In genomic region chr19:50669319-50670101, GRCh38 we compare ENCODE assay signal across 10 cellular contexts. TPM values are rescaled to one million over a fixed set of nuclear protein-coding genes. Genes with fewer than 3 reads are reported as not detected.
DNase-seq lines count a peak whose midpoint lies in the region; ATAC-seq and TF ChIP-seq lines count a peak whose summit lies in the region.
"Had no signal": no experiment of that assay in that cellular context is flagged by ENCODE, and none has a peak within 500 bp of the region (broad histone marks: within the 10 kb centered on the region; RNA-seq: fewer than 3 reads in every experiment).

No MANE protein-coding gene starts in this region.

- H3K27me3 ChIP-seq in MG63, result no peaks in the 10 kb centered on the region

- H3K36me3 ChIP-seq in MG63, result no peaks in the 10 kb centered on the region

- DNase-seq in DMS79 treated with DMSO at 0.1 percent for 48 hours (lab: John Stamatoyannopoulos, UW) (peak; percentile 9), DMS79 (lab: John Stamatoyannopoulos, UW) (no peak), MG63 (peak; percentile 24), foreskin fibroblast (peak; percentile 12 to 57), SHP77 treated with DMSO at 0.1 percent for 48 hours (lab: John Stamatoyannopoulos, UW) (no peak)
- DNase-seq in activated CD8-positive, alpha-beta memory T cell treated with anti-CD3 and anti-CD28 coated beads for 48 hours (ENCODE audit: low read depth in 2 of 3, low spot score in 2 of 3), result peak in 2 of 3 experiments; percentile 30 to 42
- DNase-seq in stimulated activated CD4-positive, alpha-beta T cell treated with anti-CD3 and anti-CD28 coated beads, Interleukin-15, amount 100 ng/mL, for 24 hours, result peak; percentile 56

- no peaks in the 10 kb centered on the region for H3K9me3 ChIP-seq in MG63

- ATAC-seq in HG03196 (IDR thresholded peaks at IDR 0.05; ENCODE audit: unreplicated experiment), result no peak

- peak; percentile 85 for TF ChIP-seq CTCF in foreskin fibroblast (IDR thresholded peaks at IDR 0.05; ENCODE audit: low read depth, low read length)

- H3K4me3 ChIP-seq in MG63 (no peak overlapping the region), foreskin fibroblast (ENCODE audit: low read depth in 1 of 2, low read length in 2 of 2) (no peak overlapping the region)
- H3K4me3 ChIP-seq: BLaER1 treated with 17β-estradiol and CSF1 and Interleukin-3, amounts not matched to agents 10 nM and 100 nM had no signal

RNA-seq across cellular contexts. Expression of gene C19orf81, which starts 20.3 kb away (rescaled TPM):
- 0.33 TPM in 1 of 2 replicates, not detected in the other for total RNA-seq in MG63 (2014; rRNA removed; shearing (Covaris generic); ENCODE audit: low replicate concordance)

RNA-seq across cellular contexts. Expression of gene SYT3, which starts 29.8 kb away (rescaled TPM):
- total RNA-seq in MG63 (2014; rRNA removed; shearing (Covaris generic); ENCODE audit: low replicate concordance), result not detected in 2 replicates
- total RNA-seq: pulmonary artery endothelial cell had no signal

RNA-seq across cellular contexts. Expression of gene SHANK1, which starts 50.1 kb away (rescaled TPM):
- 3.1 and 3.6 TPM in 2 replicates for total RNA-seq in MG63 (2014; rRNA removed; shearing (Covaris generic); ENCODE audit: low replicate concordance)

RNA-seq across cellular contexts. Expression of gene CLEC11A, which starts 53.7 kb away (rescaled TPM):
- total RNA-seq in MG63 (2014; rRNA removed; shearing (Covaris generic); ENCODE audit: low replicate concordance), result 105 and 139 TPM in 2 replicates

Comparison
In these comparisons a context has a peak if more than half of its experiments do, and no peak if none do; other contexts are left out.
1. DNase-seq: peak in DMS79 treated with DMSO at 0.1 percent for 48 hours (single experiment), MG63 (single experiment), activated CD8-positive, alpha-beta memory T cell treated with anti-CD3 and anti-CD28 coated beads for 48 hours (2 of 3), foreskin fibroblast (2 of 2) and stimulated activated CD4-positive, alpha-beta T cell treated with anti-CD3 and anti-CD28 coated beads, Interleukin-15, amount 100 ng/mL, for 24 hours (single experiment); none in DMS79 (single experiment) and SHP77 treated with DMSO at 0.1 percent for 48 hours (single experiment).